In the genomic region with DNA sequence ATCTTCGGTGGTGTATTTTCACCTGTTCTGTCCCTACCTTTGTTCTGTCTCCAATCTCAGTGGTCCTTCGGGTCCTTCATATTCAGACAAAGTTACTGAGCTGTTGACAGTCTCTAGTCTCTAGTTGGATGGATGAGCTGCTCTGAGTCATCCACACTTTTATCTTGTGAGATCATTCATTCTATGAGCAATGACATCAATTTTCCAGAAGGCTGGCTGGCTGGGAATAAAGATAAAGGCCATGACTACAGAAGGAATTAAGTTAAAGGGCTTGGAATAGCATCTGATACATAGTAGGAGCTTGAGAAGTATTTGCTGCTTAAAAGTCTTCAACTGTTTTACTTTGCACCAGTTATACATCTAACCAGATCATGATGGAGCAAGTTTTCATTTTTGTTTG, we compare ENCODE assay signal across 1 cellular context.
A peak's percentile ranks its signal among the peaks of the same experiment; 100 is the strongest.
TF ChIP-seq lines count a peak whose summit lies in the region.

No MANE protein-coding gene starts in this region.

TF ChIP-seq in K562, 482 proteins besides CTCF, POLR2A, EP300 and RAD21 (continued from another document and continues in another):
- TF ChIP-seq PRMT5 (CRISPR knock-in tag; IDR thresholded peaks at IDR 0.05): no peak
- no peak for TF ChIP-seq ZNF197 (CRISPR knock-in tag; IDR thresholded peaks at IDR 0.05; ENCODE audit: low read depth)
- TF ChIP-seq ZNF57 (CRISPR knock-in tag; IDR thresholded peaks at IDR 0.05): no peak
- no peak for TF ChIP-seq RBM25 (IDR thresholded peaks at IDR 0.05; ENCODE audit: low read depth, low read length, severe bottlenecking)
- TF ChIP-seq, protein P1, sequence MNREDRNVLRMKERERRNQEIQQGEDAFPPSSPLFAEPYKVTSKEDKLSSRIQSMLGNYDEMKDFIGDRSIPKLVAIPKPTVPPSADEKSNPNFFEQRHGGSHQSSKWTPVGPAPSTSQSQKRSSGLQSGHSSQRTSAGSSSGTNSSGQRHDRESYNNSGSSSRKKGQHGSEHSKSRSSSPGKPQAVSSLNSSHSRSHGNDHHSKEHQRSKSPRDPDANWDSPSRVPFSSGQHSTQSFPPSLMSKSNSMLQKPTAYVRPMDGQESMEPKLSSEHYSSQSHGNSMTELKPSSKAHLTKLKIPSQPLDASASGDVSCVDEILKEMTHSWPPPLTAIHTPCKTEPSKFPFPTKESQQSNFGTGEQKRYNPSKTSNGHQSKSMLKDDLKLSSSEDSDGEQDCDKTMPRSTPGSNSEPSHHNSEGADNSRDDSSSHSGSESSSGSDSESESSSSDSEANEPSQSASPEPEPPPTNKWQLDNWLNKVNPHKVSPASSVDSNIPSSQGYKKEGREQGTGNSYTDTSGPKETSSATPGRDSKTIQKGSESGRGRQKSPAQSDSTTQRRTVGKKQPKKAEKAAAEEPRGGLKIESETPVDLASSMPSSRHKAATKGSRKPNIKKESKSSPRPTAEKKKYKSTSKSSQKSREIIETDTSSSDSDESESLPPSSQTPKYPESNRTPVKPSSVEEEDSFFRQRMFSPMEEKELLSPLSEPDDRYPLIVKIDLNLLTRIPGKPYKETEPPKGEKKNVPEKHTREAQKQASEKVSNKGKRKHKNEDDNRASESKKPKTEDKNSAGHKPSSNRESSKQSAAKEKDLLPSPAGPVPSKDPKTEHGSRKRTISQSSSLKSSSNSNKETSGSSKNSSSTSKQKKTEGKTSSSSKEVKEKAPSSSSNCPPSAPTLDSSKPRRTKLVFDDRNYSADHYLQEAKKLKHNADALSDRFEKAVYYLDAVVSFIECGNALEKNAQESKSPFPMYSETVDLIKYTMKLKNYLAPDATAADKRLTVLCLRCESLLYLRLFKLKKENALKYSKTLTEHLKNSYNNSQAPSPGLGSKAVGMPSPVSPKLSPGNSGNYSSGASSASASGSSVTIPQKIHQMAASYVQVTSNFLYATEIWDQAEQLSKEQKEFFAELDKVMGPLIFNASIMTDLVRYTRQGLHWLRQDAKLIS (CRISPR knock-in tag; IDR thresholded peaks at IDR 0.05): no peak
- no peak for TF ChIP-seq ZNF41 (CRISPR knock-in tag; conservative IDR thresholded peaks at IDR 0.05)
- TF ChIP-seq MTF1 (CRISPR knock-in tag; IDR thresholded peaks at IDR 0.05; ENCODE audit: borderline replicate concordance): no peak
- peak; percentile 36; the same call in 1 of the 2 replicates for TF ChIP-seq DMBX1 (CRISPR knock-in tag; IDR thresholded peaks at IDR 0.05; ENCODE audit: borderline replicate concordance)
- peak; percentile 53; the same call in 1 of the 2 replicates for TF ChIP-seq LEF1 (IDR thresholded peaks at IDR 0.05)
- TF ChIP-seq KDM5B (IDR thresholded peaks at IDR 0.05; ENCODE audit: insufficient replicate concordance, low read depth, low read length): no peak
- peak; percentile 33; the same call in 1 of the 2 replicates for TF ChIP-seq RFX1 (IDR thresholded peaks at IDR 0.05)
- TF ChIP-seq, protein P2, sequence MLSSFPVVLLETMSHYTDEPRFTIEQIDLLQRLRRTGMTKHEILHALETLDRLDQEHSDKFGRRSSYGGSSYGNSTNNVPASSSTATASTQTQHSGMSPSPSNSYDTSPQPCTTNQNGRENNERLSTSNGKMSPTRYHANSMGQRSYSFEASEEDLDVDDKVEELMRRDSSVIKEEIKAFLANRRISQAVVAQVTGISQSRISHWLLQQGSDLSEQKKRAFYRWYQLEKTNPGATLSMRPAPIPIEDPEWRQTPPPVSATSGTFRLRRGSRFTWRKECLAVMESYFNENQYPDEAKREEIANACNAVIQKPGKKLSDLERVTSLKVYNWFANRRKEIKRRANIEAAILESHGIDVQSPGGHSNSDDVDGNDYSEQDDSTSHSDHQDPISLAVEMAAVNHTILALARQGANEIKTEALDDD (IDR thresholded peaks at IDR 0.05): peak; percentile 88
- TF ChIP-seq, protein P3, sequence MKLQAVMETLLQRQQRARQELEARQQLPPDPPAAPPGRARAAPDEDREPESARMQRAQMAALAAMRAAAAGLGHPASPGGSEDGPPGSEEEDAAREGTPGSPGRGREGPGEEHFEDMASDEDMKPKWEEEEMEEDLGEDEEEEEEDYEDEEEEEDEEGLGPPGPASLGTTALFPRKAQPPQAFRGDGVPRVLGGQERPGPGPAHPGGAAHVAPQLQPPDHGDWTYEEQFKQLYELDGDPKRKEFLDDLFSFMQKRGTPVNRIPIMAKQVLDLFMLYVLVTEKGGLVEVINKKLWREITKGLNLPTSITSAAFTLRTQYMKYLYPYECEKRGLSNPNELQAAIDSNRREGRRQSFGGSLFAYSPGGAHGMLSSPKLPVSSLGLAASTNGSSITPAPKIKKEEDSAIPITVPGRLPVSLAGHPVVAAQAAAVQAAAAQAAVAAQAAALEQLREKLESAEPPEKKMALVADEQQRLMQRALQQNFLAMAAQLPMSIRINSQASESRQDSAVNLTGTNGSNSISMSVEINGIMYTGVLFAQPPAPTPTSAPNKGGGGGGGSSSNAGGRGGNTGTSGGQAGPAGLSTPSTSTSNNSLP (IDR thresholded peaks at IDR 0.05; ENCODE audit: borderline replicate concordance, low read depth, low read length): peak; percentile 68; the same call in 1 of the 2 replicates
- TF ChIP-seq, protein P4, sequence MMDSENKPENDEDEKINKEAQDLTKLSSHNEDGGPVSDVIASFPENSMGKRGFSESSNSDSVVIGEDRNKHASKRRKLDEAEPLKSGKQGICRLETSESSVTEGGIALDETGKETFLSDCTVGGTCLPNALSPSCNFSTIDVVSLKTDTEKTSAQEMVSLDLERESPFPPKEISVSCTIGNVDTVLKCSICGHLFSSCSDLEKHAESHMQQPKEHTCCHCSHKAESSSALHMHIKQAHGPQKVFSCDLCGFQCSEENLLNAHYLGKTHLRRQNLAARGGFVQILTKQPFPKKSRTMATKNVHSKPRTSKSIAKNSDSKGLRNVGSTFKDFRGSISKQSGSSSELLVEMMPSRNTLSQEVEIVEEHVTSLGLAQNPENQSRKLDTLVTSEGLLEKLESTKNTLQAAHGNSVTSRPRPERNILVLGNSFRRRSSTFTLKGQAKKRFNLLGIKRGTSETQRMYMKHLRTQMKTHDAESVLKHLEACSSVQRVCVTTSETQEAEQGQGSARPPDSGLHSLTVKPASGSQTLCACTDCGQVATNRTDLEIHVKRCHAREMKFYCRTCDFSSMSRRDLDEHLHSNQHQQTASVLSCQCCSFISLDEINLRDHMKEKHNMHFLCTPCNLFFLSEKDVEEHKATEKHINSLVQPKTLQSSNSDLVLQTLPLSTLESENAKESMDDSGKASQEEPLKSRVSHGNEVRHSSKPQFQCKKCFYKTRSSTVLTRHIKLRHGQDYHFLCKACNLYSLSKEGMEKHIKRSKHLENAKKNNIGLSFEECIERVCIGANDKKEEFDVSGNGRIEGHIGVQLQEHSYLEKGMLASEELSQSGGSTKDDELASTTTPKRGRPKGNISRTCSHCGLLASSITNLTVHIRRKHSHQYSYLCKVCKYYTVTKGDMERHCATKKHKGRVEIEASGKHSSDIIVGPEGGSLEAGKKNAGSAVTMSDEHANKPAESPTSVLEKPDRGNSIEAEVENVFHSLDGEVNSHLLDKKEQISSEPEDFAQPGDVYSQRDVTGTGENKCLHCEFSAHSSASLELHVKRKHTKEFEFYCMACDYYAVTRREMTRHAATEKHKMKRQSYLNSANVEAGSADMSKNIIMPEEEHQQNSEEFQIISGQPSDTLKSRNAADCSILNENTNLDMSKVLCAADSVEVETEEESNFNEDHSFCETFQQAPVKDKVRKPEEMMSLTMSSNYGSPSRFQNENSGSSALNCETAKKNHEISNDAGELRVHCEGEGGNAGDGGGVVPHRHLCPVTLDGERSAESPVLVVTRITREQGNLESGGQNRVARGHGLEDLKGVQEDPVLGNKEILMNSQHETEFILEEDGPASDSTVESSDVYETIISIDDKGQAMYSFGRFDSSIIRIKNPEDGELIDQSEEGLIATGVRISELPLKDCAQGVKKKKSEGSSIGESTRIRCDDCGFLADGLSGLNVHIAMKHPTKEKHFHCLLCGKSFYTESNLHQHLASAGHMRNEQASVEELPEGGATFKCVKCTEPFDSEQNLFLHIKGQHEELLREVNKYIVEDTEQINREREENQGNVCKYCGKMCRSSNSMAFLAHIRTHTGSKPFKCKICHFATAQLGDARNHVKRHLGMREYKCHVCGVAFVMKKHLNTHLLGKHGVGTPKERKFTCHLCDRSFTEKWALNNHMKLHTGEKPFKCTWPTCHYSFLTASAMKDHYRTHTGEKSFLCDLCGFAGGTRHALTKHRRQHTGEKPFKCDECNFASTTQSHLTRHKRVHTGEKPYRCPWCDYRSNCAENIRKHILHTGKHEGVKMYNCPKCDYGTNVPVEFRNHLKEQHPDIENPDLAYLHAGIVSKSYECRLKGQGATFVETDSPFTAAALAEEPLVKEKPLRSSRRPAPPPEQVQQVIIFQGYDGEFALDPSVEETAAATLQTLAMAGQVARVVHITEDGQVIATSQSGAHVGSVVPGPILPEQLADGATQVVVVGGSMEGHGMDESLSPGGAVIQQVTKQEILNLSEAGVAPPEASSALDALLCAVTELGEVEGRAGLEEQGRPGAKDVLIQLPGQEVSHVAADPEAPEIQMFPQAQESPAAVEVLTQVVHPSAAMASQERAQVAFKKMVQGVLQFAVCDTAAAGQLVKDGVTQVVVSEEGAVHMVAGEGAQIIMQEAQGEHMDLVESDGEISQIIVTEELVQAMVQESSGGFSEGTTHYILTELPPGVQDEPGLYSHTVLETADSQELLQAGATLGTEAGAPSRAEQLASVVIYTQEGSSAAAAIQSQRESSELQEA (IDR thresholded peaks at IDR 0.05; ENCODE audit: low read depth): no peak
- peak; percentile 76 for TF ChIP-seq TAL1 (IDR thresholded peaks at IDR 0.05)
- no peak for TF ChIP-seq ARID2 (IDR thresholded peaks at IDR 0.05)
- no peak for TF ChIP-seq XRCC4 (IDR thresholded peaks at IDR 0.05; ENCODE audit: extremely low read depth, insufficient read depth, insufficient read length)
- TF ChIP-seq MTA1 (IDR thresholded peaks at IDR 0.05; ENCODE audit: borderline replicate concordance): 0 out of 2 replicates have a peak, but pooled peaks have one; percentile 47
- TF ChIP-seq ZNF347 (CRISPR knock-in tag; IDR thresholded peaks at IDR 0.05; ENCODE audit: low read depth): no peak
- peak in 1 of 2 experiments; percentile 54; a peak in 1 of 3 replicates for TF ChIP-seq CBX3 (IDR thresholded peaks at IDR 0.05; ENCODE audit: borderline replicate concordance in 1 of 2, low read length in 2 of 2)
- TF ChIP-seq MIER1 (IDR thresholded peaks at IDR 0.05; ENCODE audit: low read depth): no peak
- 0 out of 2 replicates have a peak, but pooled peaks have one; percentile 54 for TF ChIP-seq GATAD2B (IDR thresholded peaks at IDR 0.05; ENCODE audit: borderline replicate concordance)
- TF ChIP-seq ZNF224 (CRISPR knock-in tag; IDR thresholded peaks at IDR 0.05): no peak
- TF ChIP-seq ZKSCAN3 (CRISPR knock-in tag; IDR thresholded peaks at IDR 0.05): no peak
- no peak for TF ChIP-seq NR1H2 (CRISPR knock-in tag; IDR thresholded peaks at IDR 0.05)
- TF ChIP-seq CCNT2 (IDR thresholded peaks at IDR 0.05; ENCODE audit: borderline replicate concordance, extremely low read depth, insufficient read length, low read depth, low read length): peak; percentile 72
- no peak for TF ChIP-seq HEY1 (CRISPR knock-in tag; IDR thresholded peaks at IDR 0.05; ENCODE audit: borderline replicate concordance)
- no peak for TF ChIP-seq NFYB (IDR thresholded peaks at IDR 0.05; ENCODE audit: extremely low read depth, insufficient read length)
- TF ChIP-seq CBFB (CRISPR knock-in tag; IDR thresholded peaks at IDR 0.05): no peak
- no peak for TF ChIP-seq CEBPB (tag; IDR thresholded peaks at IDR 0.05)
- no peak for TF ChIP-seq BRCA1 (IDR thresholded peaks at IDR 0.05)
- TF ChIP-seq BRCA1 (CRISPR knock-in tag; IDR thresholded peaks at IDR 0.05): no peak
- TF ChIP-seq FOXM1 (IDR thresholded peaks at IDR 0.05; ENCODE audit: low read depth): peak; percentile 50; the same call in 1 of the 2 replicates
- no peak for TF ChIP-seq FOXM1 (CRISPR knock-in tag; IDR thresholded peaks at IDR 0.05; ENCODE audit: low read depth)
- TF ChIP-seq ZNF77 (CRISPR knock-in tag; IDR thresholded peaks at IDR 0.05): no peak
- no peak for TF ChIP-seq NONO (IDR thresholded peaks at IDR 0.05; ENCODE audit: low read depth in 2 of 2, low read length in 1 of 2)
- TF ChIP-seq CEBPG (CRISPR knock-in tag; IDR thresholded peaks at IDR 0.05): no peak
- no peak for TF ChIP-seq CEBPG (tag; conservative IDR thresholded peaks at IDR 0.05 in 1 of 2, IDR thresholded peaks at IDR 0.05 in 1 of 2)
- TF ChIP-seq EGR1 (conservative IDR thresholded peaks at IDR 0.05): no peak
- TF ChIP-seq CXXC5 (CRISPR knock-in tag; IDR thresholded peaks at IDR 0.05): no peak
- TF ChIP-seq ZNF316 (IDR thresholded peaks at IDR 0.05): no peak
- TF ChIP-seq RFX5 (IDR thresholded peaks at IDR 0.05; ENCODE audit: low read depth, low read length): no peak
- peak; percentile 83; the same call in 1 of the 2 replicates for TF ChIP-seq MECOM (CRISPR knock-in tag; IDR thresholded peaks at IDR 0.05)
- TF ChIP-seq, protein P5, sequence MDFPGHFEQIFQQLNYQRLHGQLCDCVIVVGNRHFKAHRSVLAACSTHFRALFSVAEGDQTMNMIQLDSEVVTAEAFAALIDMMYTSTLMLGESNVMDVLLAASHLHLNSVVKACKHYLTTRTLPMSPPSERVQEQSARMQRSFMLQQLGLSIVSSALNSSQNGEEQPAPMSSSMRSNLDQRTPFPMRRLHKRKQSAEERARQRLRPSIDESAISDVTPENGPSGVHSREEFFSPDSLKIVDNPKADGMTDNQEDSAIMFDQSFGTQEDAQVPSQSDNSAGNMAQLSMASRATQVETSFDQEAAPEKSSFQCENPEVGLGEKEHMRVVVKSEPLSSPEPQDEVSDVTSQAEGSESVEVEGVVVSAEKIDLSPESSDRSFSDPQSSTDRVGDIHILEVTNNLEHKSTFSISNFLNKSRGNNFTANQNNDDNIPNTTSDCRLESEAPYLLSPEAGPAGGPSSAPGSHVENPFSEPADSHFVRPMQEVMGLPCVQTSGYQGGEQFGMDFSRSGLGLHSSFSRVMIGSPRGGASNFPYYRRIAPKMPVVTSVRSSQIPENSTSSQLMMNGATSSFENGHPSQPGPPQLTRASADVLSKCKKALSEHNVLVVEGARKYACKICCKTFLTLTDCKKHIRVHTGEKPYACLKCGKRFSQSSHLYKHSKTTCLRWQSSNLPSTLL (IDR thresholded peaks at IDR 0.05): no peak
- TF ChIP-seq PURB (CRISPR knock-in tag; IDR thresholded peaks at IDR 0.05; ENCODE audit: low read depth): no peak
- TF ChIP-seq KDM4B (IDR thresholded peaks at IDR 0.05; ENCODE audit: borderline replicate concordance in 2 of 2, low read depth in 1 of 2): no peak
- TF ChIP-seq JUNB (CRISPR knock-in tag; conservative IDR thresholded peaks at IDR 0.05): peak; percentile 81
- TF ChIP-seq MAZ (CRISPR knock-in tag; conservative IDR thresholded peaks at IDR 0.05 in 1 of 2, IDR thresholded peaks at IDR 0.05 in 1 of 2): no peak
- no peak for TF ChIP-seq SMAD3 (CRISPR knock-in tag; conservative IDR thresholded peaks at IDR 0.05)
- TF ChIP-seq THRAP3 (IDR thresholded peaks at IDR 0.05; ENCODE audit: borderline replicate concordance): no peak
- TF ChIP-seq TCF3 (CRISPR knock-in tag; IDR thresholded peaks at IDR 0.05): peak; percentile 80
- peak; percentile 37 for TF ChIP-seq NEUROD1 (IDR thresholded peaks at IDR 0.05; ENCODE audit: borderline replicate concordance, low read depth, low read length, partially characterized antibody)
- no peak for TF ChIP-seq SMAD1 (IDR thresholded peaks at IDR 0.05; ENCODE audit: low read depth, low read length, partially characterized antibody)
- TF ChIP-seq KDM2B (CRISPR knock-in tag; IDR thresholded peaks at IDR 0.05): no peak
- peak; percentile 77; the same call in 1 of the 2 replicates for TF ChIP-seq ZKSCAN1 (IDR thresholded peaks at IDR 0.05; ENCODE audit: low read depth, low read length)
- peak; percentile 65; the same call in 1 of the 2 replicates for TF ChIP-seq EHMT2 (IDR thresholded peaks at IDR 0.05)
- TF ChIP-seq RHOXF2B (CRISPR knock-in tag; conservative IDR thresholded peaks at IDR 0.05): no peak
